In genomic region chr17:76497979-76498885, GRCh38 we compare ENCODE assay signal across 1 cellular context.
A peak's percentile ranks its signal among the peaks of the same experiment; 100 is the strongest.
TF ChIP-seq lines count a peak whose summit lies in the region.

No MANE protein-coding gene starts in this region.

TF ChIP-seq in SK-N-SH, 30 proteins besides CTCF, POLR2A, EP300 and RAD21 (continued from another document):
- TF ChIP-seq MAX (IDR thresholded peaks at IDR 0.05; ENCODE audit: low read depth) (peak; percentile 98), FOXJ3 (CRISPR knock-in tag; IDR thresholded peaks at IDR 0.05) (peak; percentile 34; the same call in 1 of the 2 replicates), RCOR1 (IDR thresholded peaks at IDR 0.05; ENCODE audit: low read length) (peak; percentile 96), EZH2phosphoT487 (IDR thresholded peaks at IDR 0.05; ENCODE audit: borderline replicate concordance, low read depth) (no peak), NRF1 (IDR thresholded peaks at IDR 0.05; ENCODE audit: low read depth, low read length) (peak; percentile 67), USF2 (IDR thresholded peaks at IDR 0.05; ENCODE audit: borderline replicate concordance, low read depth, low read length) (0 out of 2 replicates have a peak, but pooled peaks have one; percentile 22), JUND (IDR thresholded peaks at IDR 0.05) (no peak), YY1 (IDR thresholded peaks at IDR 0.05; ENCODE audit: low read depth) (no peak), RXRA (IDR thresholded peaks at IDR 0.05; ENCODE audit: borderline replicate concordance, low read depth) (no peak), TCF12 (IDR thresholded peaks at IDR 0.05) (peak; percentile 72), GATA2 (CRISPR knock-in tag; IDR thresholded peaks at IDR 0.05) (no peak), SMC3 (IDR thresholded peaks at IDR 0.05; ENCODE audit: low read depth, low read length) (peak; percentile 28; the same call in 1 of the 2 replicates), REST (IDR thresholded peaks at IDR 0.05; ENCODE audit: low read depth, low read length) (no peak), ZBTB33 (IDR thresholded peaks at IDR 0.05; ENCODE audit: borderline replicate concordance, low read depth) (no peak), FOXM1 (IDR thresholded peaks at IDR 0.05; ENCODE audit: low read depth) (no peak), FOSL2 (IDR thresholded peaks at IDR 0.05; ENCODE audit: borderline replicate concordance, low read depth) (no peak), CHD2 (IDR thresholded peaks at IDR 0.05; ENCODE audit: low read length, partially characterized antibody) (peak; percentile 92), MXI1 (IDR thresholded peaks at IDR 0.05; ENCODE audit: low read depth, low read length) (peak; percentile 95), TEAD4 (IDR thresholded peaks at IDR 0.05; ENCODE audit: borderline replicate concordance, insufficient read depth) (no peak), USF1 (IDR thresholded peaks at IDR 0.05; ENCODE audit: borderline replicate concordance, low read depth) (no peak)
